Comparison of ENCODE assay signal across 8 cellular contexts in genomic region chr7:76358053-76358477, GRCh38. TPM values are rescaled to one million over a fixed set of nuclear protein-coding genes. Genes with fewer than 3 reads are reported as not detected.
DNase-seq lines count a peak whose midpoint lies in the region; ATAC-seq and TF ChIP-seq lines count a peak whose summit lies in the region.

No MANE protein-coding gene starts in this region.

- H3K27me3 ChIP-seq in osteoblast (ENCODE audit: insufficient read depth, low read length) (no peaks in the 10 kb centered on the region), upper lobe of right lung (no peaks in the 10 kb centered on the region)

- H3K27ac ChIP-seq in osteoblast (ENCODE audit: low read depth, low read length) (peak overlapping the region; percentile 91), upper lobe of right lung (peak overlapping the region; percentile 98)

- H3K9me3 ChIP-seq in osteoblast (ENCODE audit: low read depth, low read length) (no peaks in the 10 kb centered on the region), upper lobe of right lung (no peaks in the 10 kb centered on the region)

- H2AFZ ChIP-seq in osteoblast (ENCODE audit: low read length) = peak overlapping the region; percentile 73

- peaks cover 52% of the 10 kb centered on the region for H4K20me1 ChIP-seq in osteoblast (ENCODE audit: insufficient read depth, low read length)

- peak; percentile 28 for DNase-seq in AG08396 (ENCODE audit: low spot score)
- peak; percentile 84 for DNase-seq in OCI-M1 (lab: John Stamatoyannopoulos, UW)
- peak; percentile 36 for DNase-seq in activated gamma-delta T cell treated with Interleukin-2 at 50 U/mL for 16 hours
- DNase-seq in globus pallidus (ENCODE audit: low spot score) = peak; percentile 75
- DNase-seq in osteoblast (ENCODE audit: insufficient read length, low spot score, missing footprints) = no peak
- peak; percentile 88 for DNase-seq in upper lobe of right lung

- H3K36me3 ChIP-seq in osteoblast (ENCODE audit: insufficient read depth, low read length) (peaks cover 24% of the 10 kb centered on the region), upper lobe of right lung (peaks cover 8% of the 10 kb centered on the region)

- peaks cover 57% of the 10 kb centered on the region for H3K79me2 ChIP-seq in osteoblast (ENCODE audit: insufficient read depth, low read length)

- H3K4me3 ChIP-seq in osteoblast (ENCODE audit: insufficient read depth, low read length) (peak overlapping the region; percentile 99), upper lobe of right lung (peak overlapping the region; percentile 98)

- peak overlapping the region; percentile 89 for H3K4me2 ChIP-seq in osteoblast (ENCODE audit: insufficient read depth, low read length)

- TF ChIP-seq CTCF in osteoblast (IDR thresholded peaks at IDR 0.05; ENCODE audit: extremely low read depth, low read depth, low read length) (no peak), upper lobe of right lung (IDR thresholded peaks at IDR 0.05) (no peak)

- intact Hi-C loops in upper lobe of right lung (cut with DNase I) = no loop called here

- ATAC-seq in GM18870 (IDR thresholded peaks at IDR 0.05; ENCODE audit: unreplicated experiment) (peak; percentile 15), HG03108 (IDR thresholded peaks at IDR 0.05; ENCODE audit: unreplicated experiment) (peak; percentile 27), upper lobe of right lung (peak; percentile 46)

- H3K4me1 ChIP-seq in osteoblast (ENCODE audit: insufficient read depth, low read length) (peaks cover 31% of the 10 kb centered on the region), upper lobe of right lung (peaks cover 35% of the 10 kb centered on the region)

RNA-seq across cellular contexts. Expression of gene YWHAG, which starts 0.7 kb away (rescaled TPM):
- 99.9 and 121 TPM in 2 replicates for total RNA-seq in osteoblast
- total RNA-seq in upper lobe of right lung = 102 TPM

RNA-seq across cellular contexts. Expression of gene SSC4D, which starts 51.4 kb away (rescaled TPM):
- total RNA-seq in osteoblast (0.88 and 1.1 TPM in 2 replicates), upper lobe of right lung (1.1 TPM)

RNA-seq across cellular contexts. Expression of gene HSPB1, which starts 55.6 kb away (rescaled TPM):
- total RNA-seq in osteoblast = 67.2 and 72.7 TPM in 2 replicates
- total RNA-seq in upper lobe of right lung = 494 TPM
